20 cellular contexts compared by ENCODE assay signal in genomic region chr15:94298359-94298758, GRCh38.
A peak's percentile ranks its signal among the peaks of the same experiment; 100 is the strongest.
DNase-seq lines count a peak whose midpoint lies in the region; FAIRE-seq and TF ChIP-seq lines count a peak whose summit lies in the region.
"Had no signal": no experiment of that assay in that cellular context is flagged by ENCODE, and none has a peak within 500 bp of the region (broad histone marks: within the 10 kb centered on the region; RNA-seq: fewer than 3 reads in every experiment).

No MANE protein-coding gene starts in this region.

- H3K4me3 Mint-ChIP-seq in activated CD4-positive, alpha-beta memory T cell treated with anti-CD3 and anti-CD28 coated beads, Interleukin-2, amount 10 ng/mL, durations not matched to agents 7 days and 5 days: no peak overlapping the region
- no peak overlapping the region for H3K4me3 Mint-ChIP-seq in activated CD4-positive, alpha-beta memory T cell treated with anti-CD3 and anti-CD28 coated beads for 36 hours
- H3K4me3 Mint-ChIP-seq: CD8-positive, alpha-beta T cell had no signal

- H3K79me2 ChIP-seq in Loucy (ENCODE audit: insufficient read depth, low read length): peaks cover 86% of the 10 kb centered on the region

- H3K27me3 Mint-ChIP-seq in activated CD4-positive, alpha-beta memory T cell treated with anti-CD3 and anti-CD28 coated beads, Interleukin-2, amount 10 ng/mL, durations not matched to agents 7 days and 5 days: no peaks in the 10 kb centered on the region
- H3K27me3 Mint-ChIP-seq in activated CD4-positive, alpha-beta memory T cell treated with anti-CD3 and anti-CD28 coated beads for 36 hours: no peaks in the 10 kb centered on the region
- H3K27me3 Mint-ChIP-seq: stimulated activated naive CD8-positive, alpha-beta T cell treated with anti-CD3 and anti-CD28 coated beads, Interleukin-15, Interleukin-2, amounts not matched to agents 100 ng/mL and 50 ng/mL, for 24 hours had no signal

- H2AFZ ChIP-seq in Loucy (ENCODE audit: low read length): no peak overlapping the region

- no peaks in the 10 kb centered on the region for H3K9me3 ChIP-seq in Loucy (ENCODE audit: insufficient read depth, low read depth, low read length)
- H3K9me3 ChIP-seq in neutrophil: no peaks in the 10 kb centered on the region
- H3K9me3 ChIP-seq: gastroesophageal sphincter, SJCRH30 had no signal

- FAIRE-seq in HTR-8/SVneo (lab: Jason Lieb, UNC): no peak
- FAIRE-seq: bronchial epithelial cell had no signal

- peak overlapping the region; percentile 95 for H3K4me2 ChIP-seq in Loucy (ENCODE audit: low read depth, low read length, poor library complexity, severe bottlenecking)

- H3K27ac ChIP-seq in neutrophil: peak overlapping the region; percentile 76
- H3K27ac ChIP-seq: dorsolateral prefrontal cortex, gastroesophageal sphincter, SJCRH30 had no signal

- H3K36me3 Mint-ChIP-seq in activated CD4-positive, alpha-beta memory T cell treated with anti-CD3 and anti-CD28 coated beads, Interleukin-2, amount 10 ng/mL, durations not matched to agents 7 days and 5 days (ENCODE audit: low read depth): peaks cover 61% of the 10 kb centered on the region
- H3K36me3 Mint-ChIP-seq in activated CD4-positive, alpha-beta memory T cell treated with anti-CD3 and anti-CD28 coated beads for 36 hours: peaks cover 35% of the 10 kb centered on the region

- H3K9me3 Mint-ChIP-seq in activated CD4-positive, alpha-beta memory T cell treated with anti-CD3 and anti-CD28 coated beads, Interleukin-2, amount 10 ng/mL, durations not matched to agents 7 days and 5 days: peaks cover 19% of the 10 kb centered on the region
- H3K9me3 Mint-ChIP-seq in activated CD4-positive, alpha-beta memory T cell treated with anti-CD3 and anti-CD28 coated beads for 36 hours: peaks cover 4% of the 10 kb centered on the region

- peak overlapping the region; percentile 72 for H3K27ac Mint-ChIP-seq in activated CD4-positive, alpha-beta memory T cell treated with anti-CD3 and anti-CD28 coated beads, Interleukin-2, amount 10 ng/mL, durations not matched to agents 7 days and 5 days
- no peak overlapping the region for H3K27ac Mint-ChIP-seq in activated CD4-positive, alpha-beta memory T cell treated with anti-CD3 and anti-CD28 coated beads for 36 hours

- no peaks in the 10 kb centered on the region for H3K27me3 ChIP-seq in Loucy (ENCODE audit: insufficient read depth, low read length, poor library complexity, severe bottlenecking)
- no peaks in the 10 kb centered on the region for H3K27me3 ChIP-seq in neutrophil
- H3K27me3 ChIP-seq: gastroesophageal sphincter, SJCRH30 had no signal

- CTCF ChIA-PET in activated CD4-positive, alpha-beta memory T cell treated with anti-CD3 and anti-CD28 coated beads, Interleukin-2, amount 10 ng/mL, durations not matched to agents 7 days and 5 days (lab: Charles Lee): interaction anchor here (0.7 to 1.5 kb wide), 2 partner anchors 8 to 12 kb away, joined by 3 read pairs; no protein-coding TSS in a partner anchor
- CTCF ChIA-PET in activated CD4-positive, alpha-beta memory T cell treated with anti-CD3 and anti-CD28 coated beads for 36 hours (lab: Charles Lee): interaction anchor here (0.6 kb wide), 1 partner anchor 77 kb away, joined by 3 read pairs; no protein-coding TSS in a partner anchor

- peaks cover 24% of the 10 kb centered on the region for H3F3A ChIP-seq in Loucy (ENCODE audit: low read depth)

- H4K20me1 ChIP-seq in Loucy (ENCODE audit: insufficient read depth, low read length, poor library complexity, severe bottlenecking): peaks cover 9% of the 10 kb centered on the region

- no peaks in the 10 kb centered on the region for H3K9me2 ChIP-seq in Loucy (replicated peaks; ENCODE audit: low read depth, low read length)

- peaks cover 71% of the 10 kb centered on the region for H3K4me1 Mint-ChIP-seq in activated CD4-positive, alpha-beta memory T cell treated with anti-CD3 and anti-CD28 coated beads, Interleukin-2, amount 10 ng/mL, durations not matched to agents 7 days and 5 days
- H3K4me1 Mint-ChIP-seq in activated CD4-positive, alpha-beta memory T cell treated with anti-CD3 and anti-CD28 coated beads for 36 hours (ENCODE audit: low read depth): peaks cover 39% of the 10 kb centered on the region

- no peak for DNase-seq in activated CD4-positive, alpha-beta memory T cell treated with anti-CD3 and anti-CD28 coated beads, Interleukin-2, amount 10 ng/mL, durations not matched to agents 7 days and 5 days
- no peak for DNase-seq in activated CD4-positive, alpha-beta memory T cell treated with anti-CD3 and anti-CD28 coated beads for 36 hours
- DNase-seq in amniotic epithelial cell (ENCODE audit: low read depth) (peak; percentile 81), HTR-8/SVneo (ENCODE audit: insufficient read length, low spot score) (no peak), SHP77 (lab: John Stamatoyannopoulos, UW) (no peak), OCI-M2 (lab: John Stamatoyannopoulos, UW; ENCODE audit: unreplicated experiment) (no peak)
- DNase-seq: CD8-positive, alpha-beta T cell; dorsolateral prefrontal cortex; GOT3; NCI-H187; NCI-H446 treated with DMSO at 0.1 percent for 48 hours; occipital lobe; right cardiac atrium; T-helper 9 cell had no signal

- H3K36me3 ChIP-seq in Loucy (ENCODE audit: insufficient read depth, low read length) (peaks cover 15% of the 10 kb centered on the region), neutrophil (peaks cover 32% of the 10 kb centered on the region)
- H3K36me3 ChIP-seq: gastroesophageal sphincter, SJCRH30 had no signal

- H3K4me3 ChIP-seq in Loucy (ENCODE audit: low read length, poor library complexity, severe bottlenecking) (peak overlapping the region; percentile 87), neutrophil (ENCODE audit: low read depth in 1 of 2, low read length in 1 of 2) (no peak overlapping the region)
- H3K4me3 ChIP-seq: dorsolateral prefrontal cortex, gastroesophageal sphincter, SJCRH30 had no signal

- peak overlapping the region; percentile 96 for H3K9ac ChIP-seq in Loucy (ENCODE audit: low read depth, low read length, poor library complexity, severe bottlenecking)

- TF ChIP-seq CTCF in Loucy (conservative IDR thresholded peaks at IDR 0.05; ENCODE audit: low read length): no peak
- TF ChIP-seq CTCF in neutrophil (IDR thresholded peaks at IDR 0.05): no peak

- intact Hi-C loops in activated CD4-positive, alpha-beta memory T cell treated with anti-CD3 and anti-CD28 coated beads for 36 hours (cut with micrococcal nuclease): no loop called here

- H3K4me1 ChIP-seq in Loucy (ENCODE audit: insufficient read depth, low read length, poor library complexity, severe bottlenecking): peaks cover 79% of the 10 kb centered on the region
- H3K4me1 ChIP-seq in neutrophil (ENCODE audit: control insufficient read depth in 1 of 2, insufficient read depth in 1 of 2, low read depth in 1 of 2, low read length in 1 of 2): peaks cover 68% of the 10 kb centered on the region in 2 experiments
- H3K4me1 ChIP-seq: gastroesophageal sphincter had no signal

- POLR2A ChIA-PET in activated CD4-positive, alpha-beta memory T cell treated with anti-CD3 and anti-CD28 coated beads, Interleukin-2, amount 10 ng/mL, durations not matched to agents 7 days and 5 days (lab: Charles Lee): no interaction called here
- POLR2A ChIA-PET in activated CD4-positive, alpha-beta memory T cell treated with anti-CD3 and anti-CD28 coated beads for 36 hours (lab: Charles Lee): no interaction called here
